ENCODE assay signal across 30 cellular contexts in genomic region chr3:98984024-98984423, GRCh38.
"Had no signal": no experiment of that assay in that cellular context is flagged by ENCODE, and none has a peak within 500 bp of the region (broad histone marks: within the 10 kb centered on the region; RNA-seq: fewer than 3 reads in every experiment).

No MANE protein-coding gene starts in this region.

- H3K4me3 ChIP-seq: left ventricle myocardium inferior, lung, ovary, sigmoid colon, thoracic aorta, uterus had no signal

- H3K27ac Mint-ChIP-seq: activated CD4-positive, alpha-beta memory T cell treated with anti-CD3 and anti-CD28 coated beads for 36 hours; activated CD4-positive, alpha-beta T cell treated with anti-CD3 and anti-CD28 coated beads, Interleukin-2, amount 10 ng/mL, durations not matched to agents 24 days and 14 days; activated naive CD4-positive, alpha-beta T cell treated with anti-CD3 and anti-CD28 coated beads, Interleukin-2, amount 10 ng/mL, durations not matched to agents 7 days and 5 days; activated naive CD8-positive, alpha-beta T cell treated with anti-CD3 and anti-CD28 coated beads, Interleukin-2, amount 10 ng/mL, durations not matched to agents 7 days and 5 days; nephron; progenitor cell of endocrine pancreas; stimulated activated effector memory CD8-positive, alpha-beta T cell treated with anti-CD3 and anti-CD28 coated beads, Interleukin-12 subunit alpha, Interleukin-12 subunit beta, amount 100 ng/mL, for 72 hours; stimulated activated naive CD8-positive, alpha-beta T cell treated with anti-CD3 and anti-CD28 coated beads, Interleukin-15, Interleukin-2, amounts not matched to agents 100 ng/mL and 50 ng/mL, for 24 hours had no signal

- H3K9me3 Mint-ChIP-seq: activated CD4-positive, alpha-beta memory T cell treated with anti-CD3 and anti-CD28 coated beads for 36 hours; activated CD4-positive, alpha-beta T cell treated with anti-CD3 and anti-CD28 coated beads, Interleukin-2, amount 10 ng/mL, durations not matched to agents 24 days and 14 days; activated naive CD4-positive, alpha-beta T cell treated with anti-CD3 and anti-CD28 coated beads, Interleukin-2, amount 10 ng/mL, durations not matched to agents 7 days and 5 days; activated naive CD8-positive, alpha-beta T cell treated with anti-CD3 and anti-CD28 coated beads, Interleukin-2, amount 10 ng/mL, durations not matched to agents 7 days and 5 days; nephron; stimulated activated effector memory CD8-positive, alpha-beta T cell treated with anti-CD3 and anti-CD28 coated beads, Interleukin-12 subunit alpha, Interleukin-12 subunit beta, amount 100 ng/mL, for 72 hours; stimulated activated naive CD8-positive, alpha-beta T cell treated with anti-CD3 and anti-CD28 coated beads, Interleukin-15, Interleukin-2, amounts not matched to agents 100 ng/mL and 50 ng/mL, for 24 hours had no signal

- H3K27me3 ChIP-seq: neutrophil, ovary, sigmoid colon, uterus had no signal

- H3K27ac ChIP-seq: left ventricle myocardium inferior, neutrophil, ovary, sigmoid colon, thoracic aorta, uterus, VCaP had no signal

- DNase-seq: activated CD4-positive, alpha-beta memory T cell treated with anti-CD3 and anti-CD28 coated beads for 36 hours; activated CD4-positive, alpha-beta T cell treated with anti-CD3 and anti-CD28 coated beads, Interleukin-2, amount 10 ng/mL, durations not matched to agents 24 days and 14 days; activated CD8-positive, alpha-beta memory T cell treated with anti-CD3 and anti-CD28 coated beads, Interleukin-2, amount 50 U/mL, for 4 hours; activated gamma-delta T cell; activated naive CD4-positive, alpha-beta T cell treated with anti-CD3 and anti-CD28 coated beads, Interleukin-2, amount 10 ng/mL, durations not matched to agents 7 days and 5 days; activated naive CD8-positive, alpha-beta T cell treated with anti-CD3 and anti-CD28 coated beads, Interleukin-2, amount 10 ng/mL, durations not matched to agents 7 days and 5 days; activated T-cell treated with anti-CD3 and anti-CD28 coated beads, Interleukin-2, amount 50 U/mL, for 1 hour; dermis blood vessel endothelial cell; effector CD4-positive, alpha-beta T cell; glutamatergic neuron; left ventricle myocardium inferior; ovary; sigmoid colon; small intestine; stimulated activated CD4-positive, alpha-beta T cell treated with anti-CD3 and anti-CD28 coated beads, Interleukin-4, amount 100 ng/mL, for 24 hours; trophoblast cell; uterus had no signal

- H3K27me3 Mint-ChIP-seq: central memory CD8-positive, alpha-beta T cell had no signal

- H3K4me1 Mint-ChIP-seq: activated CD4-positive, alpha-beta T cell treated with anti-CD3 and anti-CD28 coated beads, Interleukin-2, amount 10 ng/mL, durations not matched to agents 24 days and 14 days; activated naive CD4-positive, alpha-beta T cell treated with anti-CD3 and anti-CD28 coated beads, Interleukin-2, amount 10 ng/mL, durations not matched to agents 7 days and 5 days; activated naive CD8-positive, alpha-beta T cell treated with anti-CD3 and anti-CD28 coated beads, Interleukin-2, amount 10 ng/mL, durations not matched to agents 7 days and 5 days; central memory CD8-positive, alpha-beta T cell; stimulated activated effector memory CD8-positive, alpha-beta T cell treated with anti-CD3 and anti-CD28 coated beads, Interleukin-12 subunit alpha, Interleukin-12 subunit beta, amount 100 ng/mL, for 72 hours had no signal

- H3K4me3 Mint-ChIP-seq: activated CD4-positive, alpha-beta memory T cell treated with anti-CD3 and anti-CD28 coated beads for 36 hours; activated CD4-positive, alpha-beta T cell treated with anti-CD3 and anti-CD28 coated beads, Interleukin-2, amount 10 ng/mL, durations not matched to agents 24 days and 14 days; activated naive CD4-positive, alpha-beta T cell treated with anti-CD3 and anti-CD28 coated beads, Interleukin-2, amount 10 ng/mL, durations not matched to agents 7 days and 5 days; activated naive CD8-positive, alpha-beta T cell treated with anti-CD3 and anti-CD28 coated beads, Interleukin-2, amount 10 ng/mL, durations not matched to agents 7 days and 5 days; central memory CD8-positive, alpha-beta T cell; nephron; stimulated activated effector memory CD8-positive, alpha-beta T cell treated with anti-CD3 and anti-CD28 coated beads, Interleukin-12 subunit alpha, Interleukin-12 subunit beta, amount 100 ng/mL, for 72 hours; stimulated activated naive CD8-positive, alpha-beta T cell treated with anti-CD3 and anti-CD28 coated beads, Interleukin-15, Interleukin-2, amounts not matched to agents 100 ng/mL and 50 ng/mL, for 24 hours had no signal

- H3K4me1 ChIP-seq: uterus had no signal

- H3K9me3 ChIP-seq: left ventricle myocardium inferior, neutrophil, ovary, sigmoid colon, thoracic aorta, uterus had no signal

- FAIRE-seq: bronchial epithelial cell, colon, frontal cortex, islet of Langerhans, small intestine had no signal

- H3K36me3 Mint-ChIP-seq: activated CD4-positive, alpha-beta memory T cell treated with anti-CD3 and anti-CD28 coated beads for 36 hours; activated naive CD4-positive, alpha-beta T cell treated with anti-CD3 and anti-CD28 coated beads, Interleukin-2, amount 10 ng/mL, durations not matched to agents 7 days and 5 days; activated naive CD8-positive, alpha-beta T cell treated with anti-CD3 and anti-CD28 coated beads, Interleukin-2, amount 10 ng/mL, durations not matched to agents 7 days and 5 days; stimulated activated effector memory CD8-positive, alpha-beta T cell treated with anti-CD3 and anti-CD28 coated beads, Interleukin-12 subunit alpha, Interleukin-12 subunit beta, amount 100 ng/mL, for 72 hours had no signal

- ATAC-seq: stimulated activated effector memory CD8-positive, alpha-beta T cell treated with anti-CD3 and anti-CD28 coated beads, Interleukin-12 subunit alpha, Interleukin-12 subunit beta, amount 100 ng/mL, for 72 hours had no signal

- H3K36me3 ChIP-seq: left ventricle myocardium inferior, neutrophil, ovary, sigmoid colon, thoracic aorta, uterus had no signal
